ENCODE assay signal across 29 cellular contexts in genomic region chr5:81069965-81070364, GRCh38.
"Had no signal": no experiment of that assay in that cellular context is flagged by ENCODE, and none has a peak within 500 bp of the region (broad histone marks: within the 10 kb centered on the region; RNA-seq: fewer than 3 reads in every experiment).

No MANE protein-coding gene starts in this region.

- H3K36me3 ChIP-seq: colonic mucosa, esophagus squamous epithelium, gastrocnemius medialis, gastroesophageal sphincter had no signal

- ATAC-seq: effector memory CD8-positive, alpha-beta T cell; esophagus mucosa; foreskin keratinocyte; gastrocnemius medialis; gastroesophageal sphincter; heart left ventricle had no signal

- H3K27me3 ChIP-seq: colonic mucosa, dorsolateral prefrontal cortex, esophagus muscularis mucosa, esophagus squamous epithelium, gastrocnemius medialis, gastroesophageal sphincter, heart left ventricle, heart right ventricle had no signal

- FAIRE-seq: colon, endometrium, endothelial cell of umbilical vein, frontal cortex had no signal

- H3K4me3 ChIP-seq: colonic mucosa, coronary artery, dorsolateral prefrontal cortex, esophagus muscularis mucosa, esophagus squamous epithelium, gastrocnemius medialis, gastroesophageal sphincter, heart left ventricle, heart right ventricle had no signal

- DNase-seq: colonic mucosa; cortex of kidney; dermis blood vessel endothelial cell; dorsolateral prefrontal cortex; effector CD4-positive, alpha-beta T cell; effector CD8-positive, alpha-beta T cell; effector memory CD4-positive, alpha-beta T cell; effector memory CD8-positive, alpha-beta T cell; endodermal cell; erythroblast; esophagus squamous epithelium; foreskin fibroblast; foreskin keratinocyte; foreskin melanocyte; gastrocnemius medialis; glutamatergic neuron; head of caudate nucleus; heart left ventricle; heart right ventricle had no signal

- H3K27me3 Mint-ChIP-seq: dendritic cell treated with granulocyte-macrophage colony-stimulating factor and Interleukin-4, amounts not matched to agents 40 ng/mL and 50 ng/mL, for 4 days; effector memory CD8-positive, alpha-beta T cell had no signal

- H3K27ac Mint-ChIP-seq: dendritic cell treated with granulocyte-macrophage colony-stimulating factor and Interleukin-4, amounts not matched to agents 40 ng/mL and 50 ng/mL, for 4 days; effector memory CD8-positive, alpha-beta T cell; endodermal cell had no signal

- H3K9me3 Mint-ChIP-seq: dendritic cell treated with granulocyte-macrophage colony-stimulating factor and Interleukin-4, amounts not matched to agents 40 ng/mL and 50 ng/mL, for 4 days; effector memory CD8-positive, alpha-beta T cell had no signal

- H3K9me3 ChIP-seq: colonic mucosa, esophagus muscularis mucosa, esophagus squamous epithelium, gastrocnemius medialis, gastroesophageal sphincter, heart left ventricle, heart right ventricle had no signal

- H3K4me1 ChIP-seq: colonic mucosa, esophagus muscularis mucosa, esophagus squamous epithelium, foreskin keratinocyte, gastrocnemius medialis, gastroesophageal sphincter had no signal

- H3K27ac ChIP-seq: colonic mucosa, coronary artery, epithelial cell of prostate, esophagus muscularis mucosa, esophagus squamous epithelium, foreskin keratinocyte, gastroesophageal sphincter had no signal

- H3K4me3 Mint-ChIP-seq: dendritic cell treated with granulocyte-macrophage colony-stimulating factor and Interleukin-4, amounts not matched to agents 40 ng/mL and 50 ng/mL, for 4 days; effector memory CD8-positive, alpha-beta T cell; endodermal cell had no signal
